14 cellular contexts compared by ENCODE assay signal in genomic region chr3:9784876-9785443, GRCh38.
"Had no signal": no experiment of that assay in that cellular context is flagged by ENCODE, and none has a peak within 500 bp of the region (broad histone marks: within the 10 kb centered on the region; RNA-seq: fewer than 3 reads in every experiment).

No MANE protein-coding gene starts in this region.

- DNase-seq: activated CD4-positive, alpha-beta T cell treated with anti-CD3 and anti-CD28 coated beads, Interleukin-2, amount 50 U/mL, for 1 hour; activated CD4-positive, CD25-positive, alpha-beta regulatory T cell; activated naive CD4-positive, alpha-beta T cell treated with anti-CD3 and anti-CD28 coated beads for 36 hours; endodermal cell; hippocampal formation; left ventricle myocardium inferior; naive B cell; stimulated activated CD4-positive, alpha-beta T cell treated with anti-CD3 and anti-CD28 coated beads, Interleukin-2, amount 100 ng/mL, for 48 hours; stimulated activated naive CD4-positive, alpha-beta T cell; transverse colon had no signal

- H3K27me3 ChIP-seq: transverse colon, vagina had no signal

- H3K27me3 Mint-ChIP-seq: brain; central memory CD8-positive, alpha-beta T cell; naive B cell had no signal

- H3K9me3 ChIP-seq: left ventricle myocardium inferior, transverse colon, vagina had no signal

- H3K4me1 Mint-ChIP-seq: brain, endodermal cell had no signal

- H3K4me3 Mint-ChIP-seq: activated naive CD4-positive, alpha-beta T cell treated with anti-CD3 and anti-CD28 coated beads for 36 hours; brain; central memory CD8-positive, alpha-beta T cell; endodermal cell had no signal

- H3K4me3 ChIP-seq: left ventricle myocardium inferior, transverse colon, vagina had no signal

- H3K4me1 ChIP-seq: left ventricle myocardium inferior, vagina had no signal

- H3K27ac Mint-ChIP-seq: activated naive CD4-positive, alpha-beta T cell treated with anti-CD3 and anti-CD28 coated beads for 36 hours; endodermal cell; naive B cell had no signal

- H3K9me3 Mint-ChIP-seq: activated naive CD4-positive, alpha-beta T cell treated with anti-CD3 and anti-CD28 coated beads for 36 hours; activated T-helper 2 cell treated with anti-CD3 and anti-CD28 coated beads, Interferon-gamma antibody, Interleukin-2, Interleukin-4, amounts not matched to agents 10 μg/mL and 5 μg/mL and 100 μg/mL, durations not matched to agents 14 hours and 24 hours and 36 hours; brain; central memory CD8-positive, alpha-beta T cell; endodermal cell; naive B cell had no signal

- H3K27ac ChIP-seq: left ventricle myocardium inferior, transverse colon, vagina had no signal
